In the genomic region with DNA sequence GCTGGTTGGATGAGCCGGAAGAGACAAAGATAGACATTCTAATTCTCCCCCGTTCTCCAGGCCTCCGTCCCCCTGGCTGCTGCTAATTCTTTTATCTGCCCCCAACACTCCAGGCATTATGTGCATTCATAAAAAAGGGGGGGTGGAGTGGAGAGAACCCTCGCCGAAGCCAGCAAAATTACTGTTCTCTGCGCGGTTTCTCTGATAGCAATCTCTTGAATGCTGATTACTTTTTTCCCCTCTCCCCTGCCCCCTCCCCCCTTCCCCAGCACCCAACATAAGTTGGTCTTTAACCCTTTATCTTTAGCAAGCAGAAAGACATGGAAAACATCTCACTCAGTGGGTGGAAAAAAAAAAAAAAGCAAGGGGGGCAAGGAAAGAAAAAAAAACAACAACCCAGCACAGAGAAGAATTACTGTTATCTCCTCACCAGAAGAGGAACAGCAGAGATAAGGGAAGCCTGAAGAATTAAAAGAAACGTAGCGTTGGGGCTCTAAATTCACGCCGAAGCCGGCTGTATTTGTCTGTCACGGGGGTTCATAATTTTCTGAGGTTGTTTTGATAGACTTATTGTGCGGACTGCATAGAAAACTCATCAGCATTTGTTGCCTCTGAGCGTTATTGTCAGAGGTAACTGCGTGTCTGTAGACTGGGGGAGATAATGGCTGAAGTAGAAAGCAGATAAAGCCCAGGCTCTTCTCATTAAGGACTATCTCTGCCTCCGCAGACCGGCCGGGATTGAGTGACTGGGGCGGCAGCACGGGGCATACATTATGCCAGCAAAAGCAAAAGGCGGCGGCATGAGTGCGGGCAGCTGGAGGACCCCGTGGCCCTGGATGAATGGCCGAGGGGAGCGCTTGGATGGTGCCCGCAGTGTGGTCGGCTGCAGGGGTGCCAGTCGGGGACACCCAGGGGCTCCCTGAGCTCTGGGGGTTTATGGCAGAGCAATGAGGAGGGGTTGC, we compare ENCODE assay signal across 1 cellular context.
TF ChIP-seq lines count a peak whose summit lies in the region.

No MANE protein-coding gene starts in this region.

TF ChIP-seq in K562, 482 proteins besides CTCF, POLR2A, EP300 and RAD21 (continued from another document and continues in another):
- TF ChIP-seq CHAMP1 (IDR thresholded peaks at IDR 0.05) (no peak), GABPB1 (CRISPR knock-in tag; IDR thresholded peaks at IDR 0.05) (no peak), SMAD2 (IDR thresholded peaks at IDR 0.05; ENCODE audit: low read depth, low read length) (no peak), CBX1 (IDR thresholded peaks at IDR 0.05; ENCODE audit: low read depth) (no peak), XRCC5 (IDR thresholded peaks at IDR 0.05; ENCODE audit: low read depth, low read length) (no peak), CREB1 (IDR thresholded peaks at IDR 0.05) (no peak; the same call in 1 of the 2 replicates), CREB1 (CRISPR knock-in tag; IDR thresholded peaks at IDR 0.05) (no peak), ZBTB33 (CRISPR knock-in tag; IDR thresholded peaks at IDR 0.05) (no peak), MXI1 (IDR thresholded peaks at IDR 0.05; ENCODE audit: low read depth, low read length) (no peak), SNIP1 (IDR thresholded peaks at IDR 0.05; ENCODE audit: low read depth) (no peak), XRCC3 (IDR thresholded peaks at IDR 0.05) (no peak), ZNF23 (CRISPR knock-in tag; IDR thresholded peaks at IDR 0.05) (no peak), USF1 (CRISPR knock-in tag; IDR thresholded peaks at IDR 0.05) (no peak), ESRRB (CRISPR knock-in tag; IDR thresholded peaks at IDR 0.05; ENCODE audit: borderline replicate concordance) (no peak; the same call in 1 of the 2 replicates), EP400 (IDR thresholded peaks at IDR 0.05) (no peak), MIER1 (IDR thresholded peaks at IDR 0.05; ENCODE audit: low read depth) (0 out of 2 replicates have a peak, but pooled peaks have one; percentile 58), ZNF740 (CRISPR knock-in tag; IDR thresholded peaks at IDR 0.05) (no peak), ZNF740 (tag; IDR thresholded peaks at IDR 0.05) (peak in 1 of 2 experiments; percentile 22; a peak in 1 of 4 replicates), STAG1 (CRISPR knock-in tag; IDR thresholded peaks at IDR 0.05; ENCODE audit: borderline replicate concordance) (no peak), CCAR2 (IDR thresholded peaks at IDR 0.05; ENCODE audit: low read depth, low read length) (no peak; the same call in 1 of the 2 replicates), ZNF445 (CRISPR knock-in tag; IDR thresholded peaks at IDR 0.05; ENCODE audit: low read depth) (no peak), ZBTB8A (IDR thresholded peaks at IDR 0.05; ENCODE audit: partially characterized antibody) (no peak), CGGBP1 (CRISPR knock-in tag; IDR thresholded peaks at IDR 0.05) (no peak), ZBTB26 (CRISPR knock-in tag; IDR thresholded peaks at IDR 0.05) (no peak), KDM5B (IDR thresholded peaks at IDR 0.05; ENCODE audit: insufficient replicate concordance, low read depth, low read length) (no peak), SNAPC5 (CRISPR knock-in tag; IDR thresholded peaks at IDR 0.05) (no peak), BCL6 (CRISPR knock-in tag; IDR thresholded peaks at IDR 0.05) (no peak), ZKSCAN1 (IDR thresholded peaks at IDR 0.05; ENCODE audit: low read depth, low read length) (no peak), HMG20A (CRISPR knock-in tag; conservative IDR thresholded peaks at IDR 0.05) (no peak), SP2 (IDR thresholded peaks at IDR 0.05; ENCODE audit: extremely low read depth, low read depth, low read length, poor library complexity, severe bottlenecking) (no peak), C11orf30 (IDR thresholded peaks at IDR 0.05; ENCODE audit: low read depth) (no peak), SIX5 (IDR thresholded peaks at IDR 0.05; ENCODE audit: borderline replicate concordance in 1 of 2, insufficient read depth in 1 of 2, low read depth in 1 of 2, low read length in 2 of 2) (no peak), BCOR (IDR thresholded peaks at IDR 0.05) (peak; percentile 96)
- TF ChIP-seq, protein P1, sequence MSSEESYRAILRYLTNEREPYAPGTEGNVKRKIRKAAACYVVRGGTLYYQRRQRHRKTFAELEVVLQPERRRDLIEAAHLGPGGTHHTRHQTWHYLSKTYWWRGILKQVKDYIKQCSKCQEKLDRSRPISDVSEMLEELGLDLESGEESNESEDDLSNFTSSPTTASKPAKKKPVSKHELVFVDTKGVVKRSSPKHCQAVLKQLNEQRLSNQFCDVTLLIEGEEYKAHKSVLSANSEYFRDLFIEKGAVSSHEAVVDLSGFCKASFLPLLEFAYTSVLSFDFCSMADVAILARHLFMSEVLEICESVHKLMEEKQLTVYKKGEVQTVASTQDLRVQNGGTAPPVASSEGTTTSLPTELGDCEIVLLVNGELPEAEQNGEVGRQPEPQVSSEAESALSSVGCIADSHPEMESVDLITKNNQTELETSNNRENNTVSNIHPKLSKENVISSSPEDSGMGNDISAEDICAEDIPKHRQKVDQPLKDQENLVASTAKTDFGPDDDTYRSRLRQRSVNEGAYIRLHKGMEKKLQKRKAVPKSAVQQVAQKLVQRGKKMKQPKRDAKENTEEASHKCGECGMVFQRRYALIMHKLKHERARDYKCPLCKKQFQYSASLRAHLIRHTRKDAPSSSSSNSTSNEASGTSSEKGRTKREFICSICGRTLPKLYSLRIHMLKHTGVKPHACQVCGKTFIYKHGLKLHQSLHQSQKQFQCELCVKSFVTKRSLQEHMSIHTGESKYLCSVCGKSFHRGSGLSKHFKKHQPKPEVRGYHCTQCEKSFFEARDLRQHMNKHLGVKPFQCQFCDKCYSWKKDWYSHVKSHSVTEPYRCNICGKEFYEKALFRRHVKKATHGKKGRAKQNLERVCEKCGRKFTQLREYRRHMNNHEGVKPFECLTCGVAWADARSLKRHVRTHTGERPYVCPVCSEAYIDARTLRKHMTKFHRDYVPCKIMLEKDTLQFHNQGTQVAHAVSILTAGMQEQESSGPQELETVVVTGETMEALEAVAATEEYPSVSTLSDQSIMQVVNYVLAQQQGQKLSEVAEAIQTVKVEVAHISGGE (CRISPR knock-in tag; IDR thresholded peaks at IDR 0.05) = no peak; a peak in 2 of 6 replicates
- TF ChIP-seq, protein P2, sequence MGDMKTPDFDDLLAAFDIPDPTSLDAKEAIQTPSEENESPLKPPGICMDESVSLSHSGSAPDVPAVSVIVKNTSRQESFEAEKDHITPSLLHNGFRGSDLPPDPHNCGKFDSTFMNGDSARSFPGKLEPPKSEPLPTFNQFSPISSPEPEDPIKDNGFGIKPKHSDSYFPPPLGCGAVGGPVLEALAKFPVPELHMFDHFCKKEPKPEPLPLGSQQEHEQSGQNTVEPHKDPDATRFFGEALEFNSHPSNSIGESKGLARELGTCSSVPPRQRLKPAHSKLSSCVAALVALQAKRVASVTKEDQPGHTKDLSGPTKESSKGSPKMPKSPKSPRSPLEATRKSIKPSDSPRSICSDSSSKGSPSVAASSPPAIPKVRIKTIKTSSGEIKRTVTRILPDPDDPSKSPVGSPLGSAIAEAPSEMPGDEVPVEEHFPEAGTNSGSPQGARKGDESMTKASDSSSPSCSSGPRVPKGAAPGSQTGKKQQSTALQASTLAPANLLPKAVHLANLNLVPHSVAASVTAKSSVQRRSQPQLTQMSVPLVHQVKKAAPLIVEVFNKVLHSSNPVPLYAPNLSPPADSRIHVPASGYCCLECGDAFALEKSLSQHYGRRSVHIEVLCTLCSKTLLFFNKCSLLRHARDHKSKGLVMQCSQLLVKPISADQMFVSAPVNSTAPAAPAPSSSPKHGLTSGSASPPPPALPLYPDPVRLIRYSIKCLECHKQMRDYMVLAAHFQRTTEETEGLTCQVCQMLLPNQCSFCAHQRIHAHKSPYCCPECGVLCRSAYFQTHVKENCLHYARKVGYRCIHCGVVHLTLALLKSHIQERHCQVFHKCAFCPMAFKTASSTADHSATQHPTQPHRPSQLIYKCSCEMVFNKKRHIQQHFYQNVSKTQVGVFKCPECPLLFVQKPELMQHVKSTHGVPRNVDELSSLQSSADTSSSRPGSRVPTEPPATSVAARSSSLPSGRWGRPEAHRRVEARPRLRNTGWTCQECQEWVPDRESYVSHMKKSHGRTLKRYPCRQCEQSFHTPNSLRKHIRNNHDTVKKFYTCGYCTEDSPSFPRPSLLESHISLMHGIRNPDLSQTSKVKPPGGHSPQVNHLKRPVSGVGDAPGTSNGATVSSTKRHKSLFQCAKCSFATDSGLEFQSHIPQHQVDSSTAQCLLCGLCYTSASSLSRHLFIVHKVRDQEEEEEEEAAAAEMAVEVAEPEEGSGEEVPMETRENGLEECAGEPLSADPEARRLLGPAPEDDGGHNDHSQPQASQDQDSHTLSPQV (IDR thresholded peaks at IDR 0.05) = no peak
- TF ChIP-seq, protein P3, sequence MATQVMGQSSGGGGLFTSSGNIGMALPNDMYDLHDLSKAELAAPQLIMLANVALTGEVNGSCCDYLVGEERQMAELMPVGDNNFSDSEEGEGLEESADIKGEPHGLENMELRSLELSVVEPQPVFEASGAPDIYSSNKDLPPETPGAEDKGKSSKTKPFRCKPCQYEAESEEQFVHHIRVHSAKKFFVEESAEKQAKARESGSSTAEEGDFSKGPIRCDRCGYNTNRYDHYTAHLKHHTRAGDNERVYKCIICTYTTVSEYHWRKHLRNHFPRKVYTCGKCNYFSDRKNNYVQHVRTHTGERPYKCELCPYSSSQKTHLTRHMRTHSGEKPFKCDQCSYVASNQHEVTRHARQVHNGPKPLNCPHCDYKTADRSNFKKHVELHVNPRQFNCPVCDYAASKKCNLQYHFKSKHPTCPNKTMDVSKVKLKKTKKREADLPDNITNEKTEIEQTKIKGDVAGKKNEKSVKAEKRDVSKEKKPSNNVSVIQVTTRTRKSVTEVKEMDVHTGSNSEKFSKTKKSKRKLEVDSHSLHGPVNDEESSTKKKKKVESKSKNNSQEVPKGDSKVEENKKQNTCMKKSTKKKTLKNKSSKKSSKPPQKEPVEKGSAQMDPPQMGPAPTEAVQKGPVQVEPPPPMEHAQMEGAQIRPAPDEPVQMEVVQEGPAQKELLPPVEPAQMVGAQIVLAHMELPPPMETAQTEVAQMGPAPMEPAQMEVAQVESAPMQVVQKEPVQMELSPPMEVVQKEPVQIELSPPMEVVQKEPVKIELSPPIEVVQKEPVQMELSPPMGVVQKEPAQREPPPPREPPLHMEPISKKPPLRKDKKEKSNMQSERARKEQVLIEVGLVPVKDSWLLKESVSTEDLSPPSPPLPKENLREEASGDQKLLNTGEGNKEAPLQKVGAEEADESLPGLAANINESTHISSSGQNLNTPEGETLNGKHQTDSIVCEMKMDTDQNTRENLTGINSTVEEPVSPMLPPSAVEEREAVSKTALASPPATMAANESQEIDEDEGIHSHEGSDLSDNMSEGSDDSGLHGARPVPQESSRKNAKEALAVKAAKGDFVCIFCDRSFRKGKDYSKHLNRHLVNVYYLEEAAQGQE (CRISPR knock-in tag; IDR thresholded peaks at IDR 0.05; ENCODE audit: low read depth) = no peak
